Comparison of ENCODE assay signal across 8 cellular contexts in the genomic region with DNA sequence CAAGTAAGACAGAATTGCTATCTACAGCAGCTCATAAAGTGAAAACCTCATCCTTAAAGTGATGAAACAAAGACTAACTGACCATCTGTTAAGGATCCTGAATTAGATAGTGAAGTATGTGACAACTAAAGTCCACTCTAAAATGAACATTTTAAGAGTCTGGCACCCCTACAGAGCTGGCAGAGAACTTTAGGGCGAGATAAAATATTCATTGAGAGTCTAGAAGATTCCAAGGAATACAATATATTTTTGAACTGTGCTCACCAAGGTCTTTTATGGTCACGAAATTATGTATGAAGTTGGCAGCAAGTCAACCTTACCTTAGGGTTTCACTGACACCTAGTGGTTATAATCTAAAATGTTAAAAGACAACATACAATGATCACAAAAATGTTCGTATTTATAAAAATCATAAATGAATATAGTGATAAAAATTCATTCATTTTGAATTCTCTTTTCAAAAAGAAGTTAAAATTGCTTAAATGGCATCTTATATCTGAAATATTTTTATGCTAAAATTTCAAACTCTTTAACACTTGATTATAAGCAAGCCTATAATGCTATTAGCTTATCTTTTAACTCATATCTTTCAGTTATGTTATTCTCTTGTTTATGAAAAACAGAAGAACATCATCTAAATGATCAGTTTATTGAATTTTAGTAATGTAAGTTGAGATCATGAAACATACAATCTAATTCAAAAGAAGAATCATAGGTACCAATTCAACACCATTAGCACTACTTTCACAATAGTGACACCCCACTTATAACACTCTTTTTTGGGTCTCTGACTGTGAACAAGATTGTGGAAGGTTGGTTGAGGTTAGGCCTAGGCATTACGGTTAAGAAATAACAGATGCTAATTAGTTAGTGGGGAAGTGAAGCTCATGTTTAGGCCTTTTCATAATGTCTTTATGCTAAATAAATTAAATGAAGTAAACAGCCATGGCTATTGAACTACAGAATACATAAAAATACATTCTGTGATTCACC. TPM values are rescaled to one million over a fixed set of nuclear protein-coding genes. Genes with fewer than 3 reads are reported as not detected.
DNase-seq lines count a peak whose midpoint lies in the region; ATAC-seq, FAIRE-seq and TF ChIP-seq lines count a peak whose summit lies in the region.

No MANE protein-coding gene starts in this region.

- dilution Hi-C loops in keratinocyte (cut with MboI; ENCODE audit: extremely low pct_ligation_motif_present, low sequenced_read_pairs), result no loop called here

- intact Hi-C loops in breast epithelium (cut with DNase I; ENCODE audit: low total_unique reads), result no loop called here

- DNase-seq in BE2C, result no peak
- peak; percentile 77 for DNase-seq in GM23248
- peak; percentile 79 for DNase-seq in NCI-H69 (lab: John Stamatoyannopoulos, UW)
- DNase-seq in breast epithelium (ENCODE audit: low spot score in 2 of 2), result no peak
- peak; percentile 21 for DNase-seq in keratinocyte (ENCODE audit: low read depth, low spot score)
- no peak for DNase-seq in thoracic aorta (ENCODE audit: low spot score)
- no peak for DNase-seq in ecto neural progenitor cell (ENCODE audit: low spot score)

- H3K27me3 ChIP-seq in BE2C (no peaks in the 10 kb centered on the region), GM23248 (replicated peaks; ENCODE audit: insufficient read depth) (no peaks in the 10 kb centered on the region), breast epithelium (no peaks in the 10 kb centered on the region), keratinocyte (ENCODE audit: control insufficient read depth, extremely low read depth, insufficient read depth, low read length) (no peaks in the 10 kb centered on the region), thoracic aorta (replicated peaks; ENCODE audit: insufficient read depth) (no peaks in the 10 kb centered on the region)

- H3K36me3 ChIP-seq in BE2C (no peaks in the 10 kb centered on the region), GM23248 (ENCODE audit: low read depth) (peaks cover 13% of the 10 kb centered on the region), breast epithelium (peaks cover 4% of the 10 kb centered on the region), keratinocyte (ENCODE audit: control insufficient read depth in 2 of 2, extremely low read depth in 1 of 2, insufficient read depth in 2 of 2, low read length in 2 of 2) (peaks cover 3 to 9% of the 10 kb centered on the region in 2 experiments), thoracic aorta (no peaks in the 10 kb centered on the region)

- TF ChIP-seq CTCF in BE2C (IDR thresholded peaks at IDR 0.05; ENCODE audit: low read depth, low read length) (peak; percentile 54), breast epithelium (IDR thresholded peaks at IDR 0.05) (peak; percentile 48 to 65 (median 63)), keratinocyte (optimal IDR thresholded peaks at IDR 0.05 in 1 of 3, IDR thresholded peaks at IDR 0.05 in 1 of 3, conservative IDR thresholded peaks at IDR 0.05 in 1 of 3; ENCODE audit: extremely low read depth in 1 of 3, insufficient read depth in 2 of 3, low read length in 3 of 3) (peak in 1 of 3 experiments; percentile 16), thoracic aorta (IDR thresholded peaks at IDR 0.05) (peak; percentile 47)

- H3K4me2 ChIP-seq in GM23248 (ENCODE audit: unreplicated experiment) (no peak overlapping the region), keratinocyte (ENCODE audit: control insufficient read depth, extremely low read depth, insufficient read depth, low read depth, low read length) (no peak overlapping the region)

- no peak overlapping the region for H3K4me3 ChIP-seq in BE2C (ENCODE audit: low read depth, low read length)
- H3K4me3 ChIP-seq in GM23248, result no peak overlapping the region
- no peak overlapping the region for H3K4me3 ChIP-seq in breast epithelium
- H3K4me3 ChIP-seq in keratinocyte (ENCODE audit: control insufficient read depth in 2 of 3, extremely low read depth in 1 of 3, insufficient read depth in 2 of 3, low read depth in 1 of 3, low read length in 3 of 3), result no peak overlapping the region
- H3K4me3 ChIP-seq in thoracic aorta, result no peak overlapping the region

- FAIRE-seq in keratinocyte (lab: Jason Lieb, UNC), result peak; percentile 75

- in situ Hi-C loops in GM23248 (cut with MboI), result loop anchor here (25.0 kb wide), 1 partner anchor 260 kb away; no protein-coding TSS in a partner anchor

- H3K9me3 ChIP-seq in BE2C (no peaks in the 10 kb centered on the region), GM23248 (ENCODE audit: low read depth) (no peaks in the 10 kb centered on the region), breast epithelium (no peaks in the 10 kb centered on the region), keratinocyte (ENCODE audit: control insufficient read depth, low read depth, low read length) (peaks cover 3% of the 10 kb centered on the region), thoracic aorta (peaks cover 5% of the 10 kb centered on the region)

- H3K4me1 ChIP-seq in BE2C (peaks cover 6% of the 10 kb centered on the region; the same call in 1 of the 2 replicates), GM23248 (ENCODE audit: insufficient read depth) (no peaks in the 10 kb centered on the region), breast epithelium (no peaks in the 10 kb centered on the region), keratinocyte (ENCODE audit: control insufficient read depth, extremely low read depth, insufficient read depth, low read length) (no peaks in the 10 kb centered on the region), thoracic aorta (ENCODE audit: control insufficient read depth in 1 of 2, low read depth in 2 of 2) (no peaks in the 10 kb centered on the region)

- no peaks in the 10 kb centered on the region for H3K79me2 ChIP-seq in GM23248 (ENCODE audit: insufficient read depth)
- H3K79me2 ChIP-seq in keratinocyte (ENCODE audit: control insufficient read depth, insufficient read depth, low read length), result no peaks in the 10 kb centered on the region

- H2AFZ ChIP-seq in GM23248, result no peak overlapping the region
- no peak overlapping the region for H2AFZ ChIP-seq in keratinocyte (ENCODE audit: control insufficient read depth, low read length)

- TF ChIP-seq POLR2A in breast epithelium (IDR thresholded peaks at IDR 0.05), result no peak

- H3K27ac ChIP-seq in GM23248 (no peak overlapping the region), breast epithelium (no peak overlapping the region), keratinocyte (ENCODE audit: control insufficient read depth, insufficient read depth, low read length) (no peak overlapping the region), thoracic aorta (no peak overlapping the region)

- no peak overlapping the region for H3K9ac ChIP-seq in GM23248
- no peak overlapping the region for H3K9ac ChIP-seq in keratinocyte (ENCODE audit: control insufficient read depth, extremely low read depth, insufficient read depth, low read length)

- H3F3A ChIP-seq in GM23248 (ENCODE audit: insufficient read depth), result no peaks in the 10 kb centered on the region

- no peaks in the 10 kb centered on the region for H3K9me1 ChIP-seq in keratinocyte (ENCODE audit: control insufficient read depth, extremely low read depth, insufficient read depth, low read length)

- no peaks in the 10 kb centered on the region for H3K9me2 ChIP-seq in GM23248 (ENCODE audit: insufficient read depth)

- 29 to 34% methylated on average over 4 of the region's 4 CpGs for WGBS in GM23248 (ENCODE audit: low coverage in 1 of 2, low lambda C conversion rate in 2 of 2, missing lambda C conversion rate in 2 of 2), 2 experiments

- H4K20me1 ChIP-seq in GM23248 (ENCODE audit: insufficient read depth) (no peaks in the 10 kb centered on the region), keratinocyte (ENCODE audit: control insufficient read depth, extremely low read depth, insufficient read depth, low read length) (no peaks in the 10 kb centered on the region)

- ATAC-seq in thoracic aorta (ENCODE audit: insufficient number of reproducible peaks, low FRiP score, low read depth), result no peak
- no peak for ATAC-seq in GM21526 (IDR thresholded peaks at IDR 0.05; ENCODE audit: low FRiP score, unreplicated experiment)

RNA-seq across cellular contexts. Expression of a gene that starts 27.5 kb away (rescaled TPM):
- 2.3 TPM for polyA plus RNA-seq in BE2C (2012; ENCODE audit: insufficient read depth, insufficient read length, low read depth)
- 7.2 and 9.4 TPM in 2 replicates for total RNA-seq in GM23248 (2014; rRNA removed; shearing (Covaris generic))
- polyA plus RNA-seq in GM23248 (2016; fragmentation: Nextera tagmentation; extraction: Ambion mirVana), result 14.6 and 15.1 TPM in 2 replicates
- 10 to 100 TPM in 1 of 3 donors, 1 to 10 TPM in 2; 9.4 to 14.9 (median 9.5) TPM for total RNA-seq in breast epithelium
- polyA plus RNA-seq in keratinocyte, result 4.3 to 4.5 TPM (median 4.4 TPM) in 3 replicates
- polyA plus RNA-seq in keratinocyte (2011; ENCODE audit: low read depth), result 12.7 TPM
- polyA plus RNA-seq in keratinocyte (2011; cell fraction: cytosol; rRNA removed), result 4.0 and 4.5 TPM in 2 replicates
- polyA plus RNA-seq in keratinocyte (2011; cell fraction: nucleus; rRNA removed), result 5.3 and 5.8 TPM in 2 replicates
- 7.0 and 8.9 TPM in 2 replicates for polyA plus RNA-seq in keratinocyte (2012; ENCODE audit: low replicate concordance)
- 3.3 to 6.5 TPM (median 3.4 TPM) in 3 replicates for polyA minus RNA-seq in keratinocyte
- polyA minus RNA-seq in keratinocyte (2011; cell fraction: cytosol; rRNA and poly(A)+ RNA removed), result 10.6 TPM
- 3.1 and 6.9 TPM in 2 replicates for polyA minus RNA-seq in keratinocyte (2011; cell fraction: nucleus; rRNA and poly(A)+ RNA removed)
- total RNA-seq in thoracic aorta, result 1 to 10 TPM; 4.7 to 7.8 TPM

Comparison
In these comparisons a context has a peak if more than half of its experiments do, and no peak if none do; other contexts are left out.
1. DNase-seq: peak in GM23248 (single experiment), NCI-H69 (single experiment) and keratinocyte (single experiment); none in BE2C (single experiment), breast epithelium (0 of 2), thoracic aorta (single experiment) and ecto neural progenitor cell (single experiment).